In genomic region chr6:35477551-35478179, GRCh38 we compare ENCODE assay signal across 31 cellular contexts. TPM values are rescaled to one million over a fixed set of nuclear protein-coding genes. Genes with fewer than 3 reads are reported as not detected.
A peak's percentile ranks its signal among the peaks of the same experiment; 100 is the strongest.
DNase-seq lines count a peak whose midpoint lies in the region; ATAC-seq and TF ChIP-seq lines count a peak whose summit lies in the region.
"Had no signal": no experiment of that assay in that cellular context is flagged by ENCODE, and none has a peak within 500 bp of the region (broad histone marks: within the 10 kb centered on the region; RNA-seq: fewer than 3 reads in every experiment).

No MANE protein-coding gene starts in this region.

- H4K91ac ChIP-seq in neuronal stem cell (ENCODE audit: low read depth, low read length, poor library complexity), result no peak overlapping the region

- H2BK5ac ChIP-seq in neuronal stem cell (ENCODE audit: low read length), result peak overlapping the region; percentile 3

- H3K4me1 ChIP-seq in neuronal stem cell (ENCODE audit: control insufficient read depth in 2 of 2, insufficient read depth in 1 of 2, low read depth in 1 of 2, low read length in 2 of 2), result peaks cover 9 to 10% of the 10 kb centered on the region in 2 donors

- H2BK15ac ChIP-seq in neuronal stem cell (ENCODE audit: low read length), result no peak overlapping the region

- peak; percentile 40 for DNase-seq in NCI-H2107 treated with DMSO at 0.1 percent for 48 hours (lab: John Stamatoyannopoulos, UW; ENCODE audit: unreplicated experiment)
- DNase-seq in NCI-H2107 (lab: John Stamatoyannopoulos, UW), result no peak
- peak; percentile 83 for DNase-seq in NCI-H187 treated with DMSO at 0.1 percent for 48 hours (lab: John Stamatoyannopoulos, UW)
- DNase-seq in RWPE1 (ENCODE audit: low spot score), result no peak
- DNase-seq in neuronal stem cell (ENCODE audit: low spot score), result no peak
- DNase-seq in NCI-H2029 (lab: John Stamatoyannopoulos, UW), result no peak
- no peak for DNase-seq in H4 (ENCODE audit: low spot score)
- DNase-seq: activated CD4-positive, alpha-beta T cell treated with anti-CD3 and anti-CD28 coated beads, Interleukin-2, amount 50 U/mL, for 4 hours; activated CD4-positive, CD25-positive, alpha-beta regulatory T cell; activated CD8-positive, alpha-beta memory T cell treated with anti-CD3 and anti-CD28 coated beads, Interleukin-2, amount 10 ng/mL, durations not matched to agents 7 days and 5 days; activated naive CD4-positive, alpha-beta T cell; activated naive CD8-positive, alpha-beta T cell treated with anti-CD3 and anti-CD28 coated beads, Interleukin-2, amount 50 U/mL, for 24 hours; activated T-cell treated with anti-CD3 and anti-CD28 coated beads, Interleukin-2, amount 50 U/mL, for 72 hours; AML-193; Calu3; CD4-positive, CD25-positive, alpha-beta regulatory T cell; foreskin fibroblast; Kasumi-1; NCI-H1930; PC-3; stimulated activated CD4-positive, alpha-beta T cell treated with anti-CD3 and anti-CD28 coated beads, Interleukin-1b, Interleukin-23, amount 100 ng/mL, for 48 hours; stimulated activated naive CD8-positive, alpha-beta T cell treated with anti-CD3 and anti-CD28 coated beads, Interleukin-15, Interleukin-2, amounts not matched to agents 100 U/mL and 50 U/mL, for 24 hours; T-helper 1 cell had no signal

- CTCF ChIA-PET in RWPE1 (lab: Yijun Ruan, JAX), result interaction anchor here (0.6 to 0.7 kb wide), 2 partner anchors 19 to 179 kb away, joined by 3 to 4 read pairs; partner anchors contain the start of gene TEAD3

- WGBS in neuronal stem cell (ENCODE audit: extremely low coverage in 2 of 2, insufficient read length in 2 of 2, insufficient replicate concordance in 1 of 2), 2 donors, result no CpG with 5 or more reads among the region's 5 CpGs

- no peak overlapping the region for H2BK120ac ChIP-seq in neuronal stem cell (ENCODE audit: low read depth, low read length)

- H2BK12ac ChIP-seq in neuronal stem cell (ENCODE audit: low read length), result no peak overlapping the region

- no peak for TF ChIP-seq CTCF in RWPE1 (conservative IDR thresholded peaks at IDR 0.05; ENCODE audit: low read depth)

- H3K4me3 ChIP-seq in neuronal stem cell (ENCODE audit: low read length in 2 of 2), result no peak overlapping the region
- H3K4me3 ChIP-seq: A549, esophagus muscularis mucosa, right atrium auricular region, SK-N-MC had no signal

- H3K9me3 ChIP-seq in neuronal stem cell (replicated peaks in 1 of 2; ENCODE audit: control insufficient read depth in 2 of 2, insufficient read depth in 1 of 2, low read depth in 1 of 2, low read length in 2 of 2), result peaks cover 0 to 3% of the 10 kb centered on the region in 2 donors
- H3K9me3 ChIP-seq: A549, esophagus muscularis mucosa, right atrium auricular region had no signal

- no peak overlapping the region for H3K18ac ChIP-seq in neuronal stem cell (ENCODE audit: low read length)

- H3K23ac ChIP-seq in neuronal stem cell (ENCODE audit: low read depth, low read length, poor library complexity), result no peak overlapping the region

- H3K79me1 ChIP-seq in neuronal stem cell (ENCODE audit: low read depth, low read length), result peaks cover 3% of the 10 kb centered on the region

- POLR2A ChIA-PET in RWPE1 (lab: Yijun Ruan, JAX; ENCODE audit: low non-redundant PET), result interaction anchor here (0.9 kb wide), 1 partner anchor 19 kb away, joined by 5 read pairs; the partner anchor contains the start of gene TEAD3

- H2AFZ ChIP-seq in neuronal stem cell (ENCODE audit: low read length), result no peak overlapping the region

- no peak overlapping the region for H3K9ac ChIP-seq in neuronal stem cell (ENCODE audit: low read depth, low read length, poor library complexity)

- no peaks in the 10 kb centered on the region for H3K27me3 ChIP-seq in neuronal stem cell (ENCODE audit: control insufficient read depth in 3 of 3, insufficient read depth in 3 of 3, low read depth in 1 of 3, low read length in 3 of 3)
- H3K27me3 ChIP-seq: esophagus muscularis mucosa, right atrium auricular region had no signal

- H3K14ac ChIP-seq in neuronal stem cell (ENCODE audit: low read length), result no peak overlapping the region

- no peak overlapping the region for H3K4ac ChIP-seq in neuronal stem cell (ENCODE audit: low read length)

- no peak overlapping the region for H3K4me2 ChIP-seq in neuronal stem cell (ENCODE audit: insufficient read depth, low read length, poor library complexity, severe bottlenecking)
- H3K4me2 ChIP-seq: A549 had no signal

- no peak overlapping the region for H2AK5ac ChIP-seq in neuronal stem cell (ENCODE audit: low read depth, low read length)

- peaks cover 32 to 86% of the 10 kb centered on the region in 2 donors for H3K36me3 ChIP-seq in neuronal stem cell (replicated peaks in 1 of 2; ENCODE audit: control insufficient read depth in 2 of 2, insufficient read depth in 2 of 2, low read length in 2 of 2)

- ATAC-seq in GM19035 (IDR thresholded peaks at IDR 0.05; ENCODE audit: unreplicated experiment), result no peak
- ATAC-seq: A549; activated CD8-positive, alpha-beta memory T cell treated with anti-CD3 and anti-CD28 coated beads, Interleukin-2, amount 10 ng/mL, durations not matched to agents 7 days and 5 days; activated naive CD8-positive, alpha-beta T cell treated with anti-CD3 and anti-CD28 coated beads, Interleukin-2, amount 50 U/mL, for 24 hours; activated T-cell treated with anti-CD3 and anti-CD28 coated beads, Interleukin-2, amount 50 U/mL, for 72 hours; HCT116; left lobe of liver; PC-3; stimulated activated naive CD8-positive, alpha-beta T cell treated with anti-CD3 and anti-CD28 coated beads, Interleukin-15, Interleukin-2, amounts not matched to agents 100 U/mL and 50 U/mL, for 24 hours had no signal

- H3K27ac ChIP-seq in RWPE1, result peak overlapping the region; percentile 94
- peak overlapping the region; percentile 63 for H3K27ac ChIP-seq in neuronal stem cell (replicated peaks; ENCODE audit: low read length)
- H3K27ac ChIP-seq: A549, esophagus muscularis mucosa, right atrium auricular region, SK-N-MC had no signal

- H4K8ac ChIP-seq in neuronal stem cell (ENCODE audit: low read depth, low read length), result no peak overlapping the region

RNA-seq across cellular contexts. Expression of gene RPL10A, which starts 9.5 kb away (rescaled TPM):
- polyA plus RNA-seq in neuronal stem cell (2013, experiment 1 of 2), result 2,893 TPM
- polyA plus RNA-seq in neuronal stem cell (2013, experiment 2 of 2), result 2,832 TPM
- 1,521 and 1,556 TPM in 2 replicates for total RNA-seq in H4 (2014; rRNA removed; shearing (Covaris generic))

RNA-seq across cellular contexts. Expression of gene TEAD3, which starts 19.2 kb away (rescaled TPM):
- polyA plus RNA-seq in neuronal stem cell (2013, experiment 1 of 2), result 37.2 TPM
- polyA plus RNA-seq in neuronal stem cell (2013, experiment 2 of 2), result 37.9 TPM
- total RNA-seq in H4 (2014; rRNA removed; shearing (Covaris generic)), result 4.1 and 7.1 TPM in 2 replicates
- total RNA-seq: CD4-positive, CD25-positive, alpha-beta regulatory T cell had no signal

RNA-seq across cellular contexts. Expression of gene FANCE, which starts 25.5 kb away (rescaled TPM):
- 8.9 TPM for polyA plus RNA-seq in neuronal stem cell (2013, experiment 1 of 2)
- polyA plus RNA-seq in neuronal stem cell (2013, experiment 2 of 2), result 8.3 TPM
- total RNA-seq in H4 (2014; rRNA removed; shearing (Covaris generic)), result 5.9 and 6.6 TPM in 2 replicates

RNA-seq across cellular contexts. Expression of gene TULP1, which starts 35.0 kb away (rescaled TPM):
- 2.8 TPM for polyA plus RNA-seq in neuronal stem cell (2013, experiment 1 of 2)
- 2.3 TPM for polyA plus RNA-seq in neuronal stem cell (2013, experiment 2 of 2)
- not detected in 2 replicates for total RNA-seq in H4 (2014; rRNA removed; shearing (Covaris generic))
- total RNA-seq: activated CD8-positive, alpha-beta memory T cell treated with anti-CD3 and anti-CD28 coated beads, Interleukin-2, amount 10 ng/mL, durations not matched to agents 7 days and 5 days; activated T-cell treated with anti-CD3 and anti-CD28 coated beads, Interleukin-2, amount 50 U/mL, for 72 hours; Calu3; CD4-positive, CD25-positive, alpha-beta regulatory T cell; left lobe of liver; NCI-H460; PC-3; right atrium auricular region had no signal
- polyA plus RNA-seq: A549; CD4-positive, CD25-positive, alpha-beta regulatory T cell had no signal

Comparison
In these comparisons a context has a peak if more than half of its experiments do, and no peak if none do; other contexts are left out.
1. DNase-seq: peak in NCI-H2107 treated with DMSO at 0.1 percent for 48 hours (single experiment) and NCI-H187 treated with DMSO at 0.1 percent for 48 hours (single experiment); none in NCI-H2107 (single experiment), RWPE1 (single experiment), neuronal stem cell (single experiment), NCI-H2029 (single experiment) and H4 (single experiment).